ENCODE assay signal across 12 cellular contexts in the genomic region with DNA sequence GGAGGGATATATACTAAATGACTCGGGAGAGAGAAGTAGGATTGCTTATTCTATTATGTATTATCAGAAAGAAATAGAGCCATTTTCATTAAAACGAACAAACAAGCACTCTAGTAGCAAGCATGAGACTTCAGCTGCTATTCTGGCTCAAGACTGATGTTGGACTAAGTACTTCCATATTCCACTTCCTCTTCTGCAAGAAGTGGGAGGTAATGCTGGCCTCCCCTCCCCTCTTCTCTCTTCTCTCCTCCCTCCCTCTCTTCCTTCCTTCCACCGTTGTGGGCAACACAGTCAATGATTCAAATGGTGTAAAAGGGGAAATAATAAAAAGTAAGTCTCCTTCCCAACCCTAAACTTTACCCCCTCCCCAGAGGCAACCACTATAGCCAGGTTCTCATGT.
DNase-seq lines count a peak whose midpoint lies in the region; ATAC-seq and TF ChIP-seq lines count a peak whose summit lies in the region.
"Had no signal": no experiment of that assay in that cellular context is flagged by ENCODE, and none has a peak within 500 bp of the region (broad histone marks: within the 10 kb centered on the region; RNA-seq: fewer than 3 reads in every experiment).

No MANE protein-coding gene starts in this region.

- TF ChIP-seq CTCF in HL-60 (IDR thresholded peaks at IDR 0.05; ENCODE audit: insufficient read depth, low read length): no peak
- TF ChIP-seq CTCF in lung (IDR thresholded peaks at IDR 0.05; ENCODE audit: control extremely low read depth, extremely low read depth): no peak

- peaks cover 0 to 3% of the 10 kb centered on the region in 2 donors for H3K9me3 ChIP-seq in lung (ENCODE audit: control insufficient read depth in 2 of 2, insufficient read depth in 1 of 2, low read length in 1 of 2)

- H3K36me3 ChIP-seq in lung (ENCODE audit: control insufficient read depth in 2 of 2, insufficient read depth in 2 of 2, low read length in 2 of 2): peaks cover 0 to 6% of the 10 kb centered on the region in 2 donors

- H3K4me3 ChIP-seq in HL-60 (replicated peaks; ENCODE audit: insufficient read depth, low read length) (no peak overlapping the region), lung (no peak overlapping the region)

- peak; percentile 73 for DNase-seq in Ammon's horn (ENCODE audit: low spot score)
- DNase-seq in HL-60 (ENCODE audit: low read depth in 1 of 2, low spot score in 1 of 2): peak; percentile 69 to 90
- DNase-seq in SKM-1 (lab: John Stamatoyannopoulos, UW; ENCODE audit: unreplicated experiment): peak; percentile 97
- no peak for DNase-seq in lung (ENCODE audit: low spot score)
- DNase-seq in NCI-H128 (lab: John Stamatoyannopoulos, UW; ENCODE audit: unreplicated experiment): no peak
- no peak for DNase-seq in NCI-H2227 (lab: John Stamatoyannopoulos, UW; ENCODE audit: unreplicated experiment)
- no peak for DNase-seq in T-helper 9 cell
- DNase-seq in DMS114 treated with DMSO at 0.1 percent for 48 hours (lab: John Stamatoyannopoulos, UW; ENCODE audit: unreplicated experiment): no peak
- DNase-seq: activated CD4-positive, alpha-beta T cell treated with anti-CD3 and anti-CD28 coated beads, Interleukin-2, amount 10 ng/mL, durations not matched to agents 24 days and 14 days; activated T-cell treated with anti-CD3 and anti-CD28 coated beads, Interleukin-2, amount 50 U/mL, for 72 hours; NCI-H2081; small intestine had no signal

- H3K4me1 ChIP-seq in lung (ENCODE audit: control insufficient read depth in 2 of 2, insufficient read depth in 2 of 2, low read length in 2 of 2): peaks cover 0 to 14% of the 10 kb centered on the region in 2 donors

- 0 out of 2 replicates have a peak overlapping the region, but pooled peaks have one; percentile 14 for H3K27ac ChIP-seq in HL-60 (replicated peaks)
- no peak overlapping the region for H3K27ac ChIP-seq in lung (ENCODE audit: low read depth in 1 of 2, low read length in 1 of 2)

- WGBS in lung, 2 donors: 33% methylated on average over 3 of the region's 3 CpGs

- H3K27me3 ChIP-seq in HL-60 (ENCODE audit: insufficient read depth, poor library complexity, severe bottlenecking): no peaks in the 10 kb centered on the region
- H3K27me3 ChIP-seq in lung (ENCODE audit: control insufficient read depth, insufficient read depth): no peaks in the 10 kb centered on the region

- ATAC-seq in lung (ENCODE audit: insufficient read depth, low FRiP score): peak; percentile 72
- ATAC-seq: activated T-cell treated with anti-CD3 and anti-CD28 coated beads, Interleukin-2, amount 50 U/mL, for 72 hours had no signal

Comparison
In these comparisons a context has a peak if more than half of its experiments do, and no peak if none do; other contexts are left out.
1. DNase-seq: peak in Ammon's horn (single experiment), HL-60 (2 of 2) and SKM-1 (single experiment); none in lung (single experiment), NCI-H128 (single experiment), NCI-H2227 (single experiment), T-helper 9 cell (single experiment) and DMS114 treated with DMSO at 0.1 percent for 48 hours (single experiment).